Comparison of ENCODE assay signal across 18 cellular contexts in the genomic region with DNA sequence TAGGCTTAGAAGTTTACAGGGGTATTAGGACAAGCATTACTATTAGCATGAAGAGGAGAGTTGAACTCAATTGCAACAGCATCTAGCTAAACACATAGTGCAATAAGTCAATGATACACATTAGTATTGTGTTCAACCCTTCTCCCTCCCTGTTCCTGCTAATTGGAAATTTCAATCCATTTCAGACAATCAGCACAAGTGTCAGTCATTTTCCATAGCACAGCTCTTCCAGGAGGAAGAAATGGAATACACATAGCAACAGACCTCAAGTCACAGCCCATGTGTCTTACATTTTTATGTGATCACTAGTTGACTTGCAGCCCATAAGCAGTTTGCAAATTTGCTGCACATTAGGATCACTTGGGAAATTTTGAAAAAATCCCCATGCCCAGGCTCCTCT.
DNase-seq lines count a peak whose midpoint lies in the region; ATAC-seq and TF ChIP-seq lines count a peak whose summit lies in the region.
"Had no signal": no experiment of that assay in that cellular context is flagged by ENCODE, and none has a peak within 500 bp of the region (broad histone marks: within the 10 kb centered on the region; RNA-seq: fewer than 3 reads in every experiment).

No MANE protein-coding gene starts in this region.

- H3K27ac Mint-ChIP-seq in endodermal cell = no peak overlapping the region
- H3K27ac Mint-ChIP-seq: B cell; CD4-positive, alpha-beta T cell; CD8-positive, alpha-beta T cell had no signal

- H3K36me3 ChIP-seq in endodermal cell (ENCODE audit: control insufficient read depth, insufficient read depth, low read length) (no peaks in the 10 kb centered on the region), MM.1S (replicated peaks; ENCODE audit: insufficient read depth, low read length) (no peaks in the 10 kb centered on the region)
- H3K36me3 ChIP-seq: BLaER1 treated with 17β-estradiol and CSF1 and Interleukin-3, amounts not matched to agents 10 nM and 100 nM had no signal

- no peaks in the 10 kb centered on the region for H3K36me3 Mint-ChIP-seq in endodermal cell (ENCODE audit: low read depth)
- H3K36me3 Mint-ChIP-seq: CD8-positive, alpha-beta T cell had no signal

- H3K79me2 ChIP-seq in MM.1S (ENCODE audit: low read length) = no peaks in the 10 kb centered on the region

- H3K4me3 ChIP-seq in endodermal cell (ENCODE audit: low read length) = peak overlapping the region; percentile 25
- no peak overlapping the region for H3K4me3 ChIP-seq in MM.1S (ENCODE audit: low read length)
- H3K4me3 ChIP-seq: A549; BLaER1 treated with 17β-estradiol and CSF1 and Interleukin-3, amounts not matched to agents 10 nM and 100 nM had no signal

- H2AFZ ChIP-seq in MM.1S (ENCODE audit: low read length) = no peak overlapping the region

- H3K4me2 ChIP-seq in MM.1S (ENCODE audit: low read depth, low read length) = no peak overlapping the region
- H3K4me2 ChIP-seq: A549; BLaER1 treated with 17β-estradiol and CSF1 and Interleukin-3, amounts not matched to agents 10 nM and 100 nM had no signal

- H3K27ac ChIP-seq in endodermal cell (ENCODE audit: low read depth, low read length) (no peak overlapping the region), MM.1S (ENCODE audit: low read length) (no peak overlapping the region)
- H3K27ac ChIP-seq: 22Rv1; A549; BLaER1 treated with 17β-estradiol and CSF1 and Interleukin-3, amounts not matched to agents 10 nM and 100 nM; C4-2B had no signal

- H3K9me3 ChIP-seq in endodermal cell (ENCODE audit: control insufficient read depth, low read length) = peaks cover 16% of the 10 kb centered on the region
- H3K9me3 ChIP-seq in MM.1S (replicated peaks; ENCODE audit: insufficient read depth, low read length) = no peaks in the 10 kb centered on the region
- H3K9me3 ChIP-seq: A549, Caco-2 had no signal

- no peaks in the 10 kb centered on the region for H3K27me3 Mint-ChIP-seq in endodermal cell (ENCODE audit: insufficient read depth)

- H4K20me1 ChIP-seq in MM.1S (ENCODE audit: insufficient read depth, low read length) = no peaks in the 10 kb centered on the region
- H4K20me1 ChIP-seq: BLaER1 treated with 17β-estradiol and CSF1 and Interleukin-3, amounts not matched to agents 10 nM and 100 nM had no signal

- ATAC-seq in GM18868 (IDR thresholded peaks at IDR 0.05; ENCODE audit: unreplicated experiment) = no peak
- ATAC-seq: A549; CD8-positive, alpha-beta T cell had no signal

- peaks cover 17% of the 10 kb centered on the region for H3K4me1 Mint-ChIP-seq in endodermal cell
- H3K4me1 Mint-ChIP-seq: B cell had no signal

- TF ChIP-seq CTCF in endodermal cell (conservative IDR thresholded peaks at IDR 0.05) (no peak), MM.1S (IDR thresholded peaks at IDR 0.05; ENCODE audit: low read length) (no peak)

- H3K27me3 ChIP-seq in endodermal cell (ENCODE audit: control insufficient read depth, insufficient read depth, low read length, poor library complexity, severe bottlenecking) = no peaks in the 10 kb centered on the region
- no peaks in the 10 kb centered on the region for H3K27me3 ChIP-seq in MM.1S (replicated peaks; ENCODE audit: insufficient read depth, low read length)
- H3K27me3 ChIP-seq: BLaER1 treated with 17β-estradiol and CSF1 and Interleukin-3, amounts not matched to agents 10 nM and 100 nM had no signal

- H3K4me1 ChIP-seq in endodermal cell (ENCODE audit: control insufficient read depth, insufficient read depth, low read length) = peaks cover 3% of the 10 kb centered on the region
- H3K4me1 ChIP-seq in MM.1S (ENCODE audit: low read length) = no peaks in the 10 kb centered on the region
- H3K4me1 ChIP-seq: A549; BLaER1 treated with 17β-estradiol and CSF1 and Interleukin-3, amounts not matched to agents 10 nM and 100 nM; Caco-2 had no signal

- no peaks in the 10 kb centered on the region for H3K9me2 ChIP-seq in MM.1S (replicated peaks; ENCODE audit: insufficient read depth, low read length)

- peaks cover 1% of the 10 kb centered on the region for H3K9me3 Mint-ChIP-seq in endodermal cell
- H3K9me3 Mint-ChIP-seq: CD4-positive, alpha-beta T cell had no signal

- H3K9ac ChIP-seq in endodermal cell (ENCODE audit: extremely low read depth, low read length, poor library complexity, severe bottlenecking) = no peak overlapping the region
- H3K9ac ChIP-seq in MM.1S (ENCODE audit: low read length) = no peak overlapping the region
- H3K9ac ChIP-seq: BLaER1 treated with 17β-estradiol and CSF1 and Interleukin-3, amounts not matched to agents 10 nM and 100 nM had no signal

- DNase-seq in NCI-H2227 treated with DMSO at 0.1 percent for 48 hours (lab: John Stamatoyannopoulos, UW) (peak; percentile 0), NCI-H2227 (lab: John Stamatoyannopoulos, UW; ENCODE audit: unreplicated experiment) (no peak), endodermal cell (no peak), retina (peak; percentile 61), MM.1S (no peak)
- DNase-seq: AML-193; Calu3; CD4-positive, alpha-beta T cell; CD8-positive, alpha-beta T cell; DMS79 treated with DMSO at 0.1 percent for 48 hours; GF-D8 had no signal

- no peaks in the 10 kb centered on the region for H3F3A ChIP-seq in MM.1S (ENCODE audit: insufficient read depth, low read length)

- no peak overlapping the region for H3K4me3 Mint-ChIP-seq in endodermal cell
- H3K4me3 Mint-ChIP-seq: B cell; CD4-positive, alpha-beta T cell; CD8-positive, alpha-beta T cell had no signal

Comparison
In these comparisons a context has a peak if more than half of its experiments do, and no peak if none do; other contexts are left out.
1. DNase-seq: peak in NCI-H2227 treated with DMSO at 0.1 percent for 48 hours (single experiment) and retina (single experiment); none in NCI-H2227 (single experiment), endodermal cell (single experiment) and MM.1S (single experiment).